1 cellular context compared by ENCODE assay signal in genomic region chr17:41814195-41814594, GRCh38.
TF ChIP-seq lines count a peak whose summit lies in the region.

No MANE protein-coding gene starts in this region.

TF ChIP-seq in A549, 52 proteins besides CTCF, POLR2A, EP300 and RAD21:
- no peak for TF ChIP-seq PBX3 (IDR thresholded peaks at IDR 0.05)
- no peak for TF ChIP-seq FOSB (CRISPR knock-in tag; IDR thresholded peaks at IDR 0.05)
- no peak for TF ChIP-seq GATA3 (IDR thresholded peaks at IDR 0.05; ENCODE audit: borderline replicate concordance)
- no peak for TF ChIP-seq ZFP36 (IDR thresholded peaks at IDR 0.05; ENCODE audit: borderline replicate concordance, partially characterized antibody)
- TF ChIP-seq HEYL (CRISPR knock-in tag; IDR thresholded peaks at IDR 0.05), result no peak
- TF ChIP-seq EHF (CRISPR knock-in tag; IDR thresholded peaks at IDR 0.05), result no peak
- no peak for TF ChIP-seq HMGXB4 (CRISPR knock-in tag; IDR thresholded peaks at IDR 0.05; ENCODE audit: borderline replicate concordance)
- no peak for TF ChIP-seq SREBF2 (IDR thresholded peaks at IDR 0.05)
- no peak for TF ChIP-seq HOXB5 (CRISPR knock-in tag; IDR thresholded peaks at IDR 0.05)
- TF ChIP-seq ZSCAN20 (CRISPR knock-in tag; IDR thresholded peaks at IDR 0.05), result no peak
